8 cellular contexts compared by ENCODE assay signal in genomic region chr10:93554760-93555432, GRCh38. TPM values are rescaled to one million over a fixed set of nuclear protein-coding genes. Genes with fewer than 3 reads are reported as not detected.
DNase-seq lines count a peak whose midpoint lies in the region; TF ChIP-seq lines count a peak whose summit lies in the region.

No MANE protein-coding gene starts in this region.

- DNase-seq in A673 (ENCODE audit: low spot score): peak; percentile 76
- DNase-seq in MG63: peak; percentile 62
- DNase-seq in T1000 (lab: John Stamatoyannopoulos, UW): peak; percentile 37
- DNase-seq in cardiac fibroblast (ENCODE audit: low read depth in 2 of 2): peak; percentile 79 to 80
- peak; percentile 42 for DNase-seq in kidney glomerular epithelial cell (lab: John Stamatoyannopoulos, UW)
- peak; percentile 10 for DNase-seq in stimulated activated CD4-positive, alpha-beta T cell treated with anti-CD3 and anti-CD28 coated beads, Interleukin-2, amount 100 ng/mL, for 4 hours (ENCODE audit: low read depth)
- DNase-seq in NCI-H2171 (lab: John Stamatoyannopoulos, UW): no peak

- no peaks in the 10 kb centered on the region for H3K36me3 ChIP-seq in A673 (ENCODE audit: insufficient read depth, low read length, poor library complexity, severe bottlenecking)
- H3K36me3 ChIP-seq in MG63: no peaks in the 10 kb centered on the region

- BruUV-seq in A673 (replicated peaks; lab: Mats Ljungman, UMichigan): no TSS peak

- H3K27ac ChIP-seq in A673 (ENCODE audit: low read depth, low read length, poor library complexity, severe bottlenecking): no peak overlapping the region

- no peaks in the 10 kb centered on the region for H3K4me1 ChIP-seq in A673 (ENCODE audit: insufficient read depth, low read length, poor library complexity, severe bottlenecking)

- CTCF ChIA-PET in A673 (lab: Charles Lee): interaction anchor here (0.5 to 1.8 kb wide), 7 partner anchors 14 to 304 kb away, joined by 3 to 21 read pairs (median 5); no protein-coding TSS in a partner anchor

- POLR2A ChIA-PET in A673 (lab: Charles Lee; ENCODE audit: low non-redundant PET): interaction anchor here (0.5 kb wide), 1 partner anchor 10 kb away, joined by 3 read pairs; no protein-coding TSS in a partner anchor

- peak; percentile 79 for TF ChIP-seq CTCF in A673 (conservative IDR thresholded peaks at IDR 0.05; ENCODE audit: low read depth, low read length)
- TF ChIP-seq CTCF in GM12874 (IDR thresholded peaks at IDR 0.05; ENCODE audit: insufficient read depth, low read depth, low read length): peak; percentile 83
- peak; percentile 76 for TF ChIP-seq CTCF in cardiac fibroblast (IDR thresholded peaks at IDR 0.05; ENCODE audit: low read depth, low read length)

- no peaks in the 10 kb centered on the region for H3K27me3 ChIP-seq in A673 (replicated peaks; ENCODE audit: insufficient read depth, low read depth, low read length, poor library complexity)
- no peaks in the 10 kb centered on the region for H3K27me3 ChIP-seq in MG63

- no peaks in the 10 kb centered on the region for H3K9me3 ChIP-seq in A673 (ENCODE audit: low read depth, low read length, poor library complexity, severe bottlenecking)
- H3K9me3 ChIP-seq in MG63: peaks cover 4% of the 10 kb centered on the region; the same call in 1 of the 2 replicates

- H3K4me3 ChIP-seq in A673 (ENCODE audit: low read depth, low read length, poor library complexity, severe bottlenecking): no peak overlapping the region
- H3K4me3 ChIP-seq in MG63: no peak overlapping the region
- no peak overlapping the region for H3K4me3 ChIP-seq in cardiac fibroblast (replicated peaks in 1 of 2; ENCODE audit: low read depth in 2 of 2, low read length in 2 of 2)

- intact Hi-C loops in A673 (cut with micrococcal nuclease; ENCODE audit: unreplicated experiment): loop anchor here (2.0 kb wide), 3 partner anchors 126 to 304 kb away; no protein-coding TSS in a partner anchor

RNA-seq across cellular contexts. Expression of gene FFAR4, which starts 11.6 kb away (rescaled TPM):
- total RNA-seq in A673 (2021): not detected in 2 replicates
- total RNA-seq in MG63 (2014; rRNA removed; shearing (Covaris generic); ENCODE audit: low replicate concordance): 0.16 TPM in 1 of 2 replicates, not detected in the other

RNA-seq across cellular contexts. Expression of gene RBP4, which starts 46.1 kb away (rescaled TPM):
- not detected in 2 replicates for total RNA-seq in A673 (2021)
- total RNA-seq in MG63 (2014; rRNA removed; shearing (Covaris generic); ENCODE audit: low replicate concordance): 0.35 and 5.4 TPM in 2 replicates

RNA-seq across cellular contexts. Expression of gene PDE6C, which starts 57.4 kb away (rescaled TPM):
- total RNA-seq in A673 (2021): not detected in 2 replicates
- total RNA-seq in MG63 (2014; rRNA removed; shearing (Covaris generic); ENCODE audit: low replicate concordance): not detected in 2 replicates

RNA-seq across cellular contexts. Expression of gene CEP55, which starts 58.5 kb away (rescaled TPM):
- 67.9 and 68.5 TPM in 2 replicates for total RNA-seq in A673 (2021)
- total RNA-seq in MG63 (2014; rRNA removed; shearing (Covaris generic); ENCODE audit: low replicate concordance): 74.7 and 98.6 TPM in 2 replicates
